In the genomic region with DNA sequence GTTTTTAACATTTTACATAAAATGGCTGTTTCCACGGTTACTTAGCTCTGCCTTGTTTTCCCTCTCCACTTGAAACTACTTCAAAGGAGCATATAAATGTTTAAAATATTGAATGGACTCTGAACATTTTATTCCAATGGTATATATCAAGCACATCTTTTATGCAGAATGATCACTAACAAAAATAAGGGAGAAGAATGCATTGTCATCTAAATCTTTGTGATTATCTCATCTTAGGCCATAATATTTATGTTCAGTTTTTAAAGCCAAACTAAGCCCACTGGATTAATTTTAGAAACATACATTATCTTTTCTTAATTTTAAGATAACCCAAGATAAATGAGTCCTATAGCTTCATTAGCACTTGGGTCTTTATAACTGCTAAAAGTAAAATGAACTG, we compare ENCODE assay signal across 2 cellular contexts.
A peak's percentile ranks its signal among the peaks of the same experiment; 100 is the strongest.
TF ChIP-seq lines count a peak whose summit lies in the region.

No MANE protein-coding gene starts in this region.

TF ChIP-seq in HCT116, 20 proteins besides CTCF, POLR2A, EP300 and RAD21:
- TF ChIP-seq ZFX (IDR thresholded peaks at IDR 0.05), result no peak
- TF ChIP-seq ZNF274 (IDR thresholded peaks at IDR 0.05; ENCODE audit: low read depth, low read length), result no peak
- no peak for TF ChIP-seq JUND (IDR thresholded peaks at IDR 0.05)
- TF ChIP-seq TCF7L2 (IDR thresholded peaks at IDR 0.05; ENCODE audit: borderline replicate concordance, extremely low read depth, insufficient read depth, insufficient read length), result no peak
- no peak for TF ChIP-seq REST (IDR thresholded peaks at IDR 0.05; ENCODE audit: low read depth)
- no peak for TF ChIP-seq SP1 (IDR thresholded peaks at IDR 0.05; ENCODE audit: low read depth)
- TF ChIP-seq, protein P1, sequence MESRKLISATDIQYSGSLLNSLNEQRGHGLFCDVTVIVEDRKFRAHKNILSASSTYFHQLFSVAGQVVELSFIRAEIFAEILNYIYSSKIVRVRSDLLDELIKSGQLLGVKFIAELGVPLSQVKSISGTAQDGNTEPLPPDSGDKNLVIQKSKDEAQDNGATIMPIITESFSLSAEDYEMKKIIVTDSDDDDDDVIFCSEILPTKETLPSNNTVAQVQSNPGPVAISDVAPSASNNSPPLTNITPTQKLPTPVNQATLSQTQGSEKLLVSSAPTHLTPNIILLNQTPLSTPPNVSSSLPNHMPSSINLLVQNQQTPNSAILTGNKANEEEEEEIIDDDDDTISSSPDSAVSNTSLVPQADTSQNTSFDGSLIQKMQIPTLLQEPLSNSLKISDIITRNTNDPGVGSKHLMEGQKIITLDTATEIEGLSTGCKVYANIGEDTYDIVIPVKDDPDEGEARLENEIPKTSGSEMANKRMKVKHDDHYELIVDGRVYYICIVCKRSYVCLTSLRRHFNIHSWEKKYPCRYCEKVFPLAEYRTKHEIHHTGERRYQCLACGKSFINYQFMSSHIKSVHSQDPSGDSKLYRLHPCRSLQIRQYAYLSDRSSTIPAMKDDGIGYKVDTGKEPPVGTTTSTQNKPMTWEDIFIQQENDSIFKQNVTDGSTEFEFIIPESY (IDR thresholded peaks at IDR 0.05; ENCODE audit: extremely low read depth, insufficient replicate concordance, low read length), result no peak
- TF ChIP-seq YY1 (IDR thresholded peaks at IDR 0.05; ENCODE audit: extremely low read depth, insufficient replicate concordance, low read depth, low read length), result no peak
- TF ChIP-seq SIN3A (IDR thresholded peaks at IDR 0.05; ENCODE audit: low read depth), result no peak

TF ChIP-seq in K562, 482 proteins besides CTCF, POLR2A, EP300 and RAD21:
- TF ChIP-seq RFX1 (IDR thresholded peaks at IDR 0.05) (peak; percentile 54), C11orf30 (IDR thresholded peaks at IDR 0.05; ENCODE audit: low read depth) (peak; percentile 54), ZNF316 (IDR thresholded peaks at IDR 0.05) (peak; percentile 73), NRF1 (conservative IDR thresholded peaks at IDR 0.05 in 1 of 2, IDR thresholded peaks at IDR 0.05 in 1 of 2) (no peak), MXI1 (IDR thresholded peaks at IDR 0.05; ENCODE audit: low read depth, low read length) (no peak)
TF ChIP-seq in K562: peak in this region for 3.
